In the genomic region with DNA sequence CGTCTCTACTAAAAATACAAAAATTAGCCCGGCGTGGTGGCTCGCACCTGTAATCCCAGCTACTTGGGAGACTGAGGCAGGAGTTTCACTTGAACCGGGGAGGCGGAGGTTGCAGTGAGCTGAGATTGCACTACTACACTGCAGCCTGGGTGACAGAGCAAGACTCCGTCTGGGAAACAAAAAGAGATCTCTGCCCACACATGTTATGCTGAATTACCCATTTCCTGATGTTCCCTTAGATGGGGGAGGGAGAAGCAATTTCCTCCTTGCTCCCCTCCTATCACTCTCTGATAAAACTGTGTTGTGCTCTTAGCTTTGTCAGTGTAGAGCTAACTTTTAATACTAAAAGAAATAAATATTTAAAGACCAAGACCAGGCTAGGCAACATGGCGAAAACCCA, we compare ENCODE assay signal across 22 cellular contexts.
A peak's percentile ranks its signal among the peaks of the same experiment; 100 is the strongest.
DNase-seq lines count a peak whose midpoint lies in the region; ATAC-seq, FAIRE-seq and TF ChIP-seq lines count a peak whose summit lies in the region.
"Had no signal": no experiment of that assay in that cellular context is flagged by ENCODE, and none has a peak within 500 bp of the region (broad histone marks: within the 10 kb centered on the region; RNA-seq: fewer than 3 reads in every experiment).

No MANE protein-coding gene starts in this region.

- H3K9ac ChIP-seq in mammary epithelial cell (ENCODE audit: insufficient read depth, low read length): no peak overlapping the region
- no peak overlapping the region for H3K9ac ChIP-seq in iPS-20b (ENCODE audit: low read depth, low read length)
- H3K9ac ChIP-seq: BLaER1 treated with 17β-estradiol and CSF1 and Interleukin-3, amounts not matched to agents 10 nM and 100 nM had no signal

- TF ChIP-seq POLR2A in breast epithelium (IDR thresholded peaks at IDR 0.05): no peak
- no peak for TF ChIP-seq POLR2A in gastrocnemius medialis (IDR thresholded peaks at IDR 0.05)

- H2AFZ ChIP-seq in mammary epithelial cell (ENCODE audit: low read depth, low read length): peak overlapping the region; percentile 69

- H3K4me2 ChIP-seq in mammary epithelial cell (ENCODE audit: insufficient read depth, low read depth, low read length): no peak overlapping the region
- H3K4me2 ChIP-seq: BLaER1 treated with 17β-estradiol and CSF1 and Interleukin-3, amounts not matched to agents 10 nM and 100 nM had no signal

- no peaks in the 10 kb centered on the region for H4K20me1 ChIP-seq in mammary epithelial cell (ENCODE audit: insufficient read depth, low read length)
- H4K20me1 ChIP-seq: BLaER1 treated with 17β-estradiol and CSF1 and Interleukin-3, amounts not matched to agents 10 nM and 100 nM had no signal

- H3K36me3 ChIP-seq in mammary epithelial cell (ENCODE audit: insufficient read depth, low read length): no peaks in the 10 kb centered on the region
- no peaks in the 10 kb centered on the region for H3K36me3 ChIP-seq in breast epithelium
- no peaks in the 10 kb centered on the region for H3K36me3 ChIP-seq in bronchial epithelial cell (ENCODE audit: control insufficient read depth, insufficient read depth, low read length)
- H3K36me3 ChIP-seq in iPS-20b (ENCODE audit: insufficient read depth, low read depth, low read length): peaks cover 4% of the 10 kb centered on the region; the same call in 1 of the 2 replicates
- H3K36me3 ChIP-seq in gastrocnemius medialis: no peaks in the 10 kb centered on the region
- H3K36me3 ChIP-seq: BLaER1 treated with 17β-estradiol and CSF1 and Interleukin-3, amounts not matched to agents 10 nM and 100 nM had no signal

- no peak for ATAC-seq in gastrocnemius medialis
- ATAC-seq: HCT116, HepG2, Panc1 had no signal

- 86% methylated on average over 8 of the region's 8 CpGs for WGBS in mammary epithelial cell (ENCODE audit: low coverage, missing lambda C conversion rate)

- CTCF ChIA-PET in mammary epithelial cell (lab: Charles Lee; ENCODE audit: low non-redundant PET) (no interaction called here), GM10248 (lab: Yijun Ruan, JAX) (interaction anchor here (1.6 to 1.8 kb wide), 2 partner anchors 23 to 212 kb away, joined by 4 to 8 read pairs; no protein-coding TSS in a partner anchor)

- H3K4me1 ChIP-seq in mammary epithelial cell (ENCODE audit: insufficient read depth, low read length): peaks cover 4% of the 10 kb centered on the region
- H3K4me1 ChIP-seq in breast epithelium: no peaks in the 10 kb centered on the region
- peaks cover 3% of the 10 kb centered on the region; the same call in 1 of the 2 replicates for H3K4me1 ChIP-seq in iPS-20b (ENCODE audit: insufficient read depth, low read length)
- H3K4me1 ChIP-seq in gastrocnemius medialis: no peaks in the 10 kb centered on the region

- POLR2A ChIA-PET in GM10248 (lab: Yijun Ruan, JAX): no interaction called here

- H3K4me3 ChIP-seq in mammary epithelial cell (replicated peaks in 1 of 3; ENCODE audit: insufficient read depth in 1 of 3, low read depth in 2 of 3, low read length in 3 of 3) (no peak overlapping the region), breast epithelium (no peak overlapping the region), bronchial epithelial cell (ENCODE audit: low read depth, low read length) (no peak overlapping the region), iPS-20b (ENCODE audit: low read length) (no peak overlapping the region), gastrocnemius medialis (no peak overlapping the region)
- H3K4me3 ChIP-seq: BLaER1 treated with 17β-estradiol and CSF1 and Interleukin-3, amounts not matched to agents 10 nM and 100 nM had no signal

- no peak for FAIRE-seq in bronchial epithelial cell (lab: Jason Lieb, UNC)
- FAIRE-seq: D721Med, HepG2 had no signal

- no peaks in the 10 kb centered on the region for H3K9me3 ChIP-seq in mammary epithelial cell (replicated peaks; ENCODE audit: insufficient read depth, low read length)
- H3K9me3 ChIP-seq in breast epithelium: no peaks in the 10 kb centered on the region
- H3K9me3 ChIP-seq in iPS-20b (ENCODE audit: insufficient read depth, low read depth, low read length): no peaks in the 10 kb centered on the region
- no peaks in the 10 kb centered on the region for H3K9me3 ChIP-seq in gastrocnemius medialis
- H3K9me3 ChIP-seq: BLaER1 treated with 17β-estradiol and CSF1 and Interleukin-3, amounts not matched to agents 10 nM and 100 nM had no signal

- H3K27ac ChIP-seq in mammary epithelial cell (ENCODE audit: insufficient read depth, low read depth, low read length): no peak overlapping the region
- no peak overlapping the region for H3K27ac ChIP-seq in breast epithelium
- H3K27ac ChIP-seq in iPS-20b (ENCODE audit: low read length): peak overlapping the region; percentile 59
- no peak overlapping the region for H3K27ac ChIP-seq in gastrocnemius medialis
- H3K27ac ChIP-seq: BLaER1 treated with 17β-estradiol and CSF1 and Interleukin-3, amounts not matched to agents 10 nM and 100 nM had no signal

- no peaks in the 10 kb centered on the region for H3K27me3 ChIP-seq in mammary epithelial cell (ENCODE audit: insufficient read depth, low read length)
- no peaks in the 10 kb centered on the region for H3K27me3 ChIP-seq in breast epithelium
- H3K27me3 ChIP-seq in bronchial epithelial cell (ENCODE audit: control insufficient read depth, insufficient read depth, low read length): no peaks in the 10 kb centered on the region
- H3K27me3 ChIP-seq in iPS-20b (ENCODE audit: insufficient read depth, low read length): no peaks in the 10 kb centered on the region
- no peaks in the 10 kb centered on the region for H3K27me3 ChIP-seq in gastrocnemius medialis
- H3K27me3 ChIP-seq: BLaER1 treated with 17β-estradiol and CSF1 and Interleukin-3, amounts not matched to agents 10 nM and 100 nM had no signal

- no peaks in the 10 kb centered on the region for H3K79me2 ChIP-seq in mammary epithelial cell (ENCODE audit: insufficient read depth, low read length)

- intact Hi-C loops in mammary epithelial cell (cut with micrococcal nuclease): no loop called here
- intact Hi-C loops in breast epithelium (cut with DNase I; ENCODE audit: low total_unique reads): no loop called here
- intact Hi-C loops in gastrocnemius medialis (cut with DNase I; ENCODE audit: low total_unique reads): no loop called here

- TF ChIP-seq CTCF in mammary epithelial cell (conservative IDR thresholded peaks at IDR 0.05 in 1 of 2, IDR thresholded peaks at IDR 0.05 in 1 of 2; ENCODE audit: extremely low read depth in 1 of 2, insufficient read depth in 1 of 2, low read depth in 1 of 2, low read length in 2 of 2): no peak
- TF ChIP-seq CTCF in breast epithelium (IDR thresholded peaks at IDR 0.05): no peak
- TF ChIP-seq CTCF in bronchial epithelial cell (IDR thresholded peaks at IDR 0.05; ENCODE audit: insufficient read depth, low read length, severe bottlenecking): no peak
- no peak for TF ChIP-seq CTCF in gastrocnemius medialis (IDR thresholded peaks at IDR 0.05 in 4 of 5, conservative IDR thresholded peaks at IDR 0.05 in 1 of 5)
- TF ChIP-seq CTCF in GM10248 (IDR thresholded peaks at IDR 0.05; ENCODE audit: control extremely low read depth, extremely low read depth, low read depth, missing control alignments): no peak

- no TSS peak for BruUV-seq in mammary epithelial cell (replicated peaks; lab: Mats Ljungman, UMichigan)

- in situ Hi-C loops in mammary epithelial cell (cut with MboI; ENCODE audit: low sequenced_read_pairs in 2 of 2) (no loop called here), gastrocnemius medialis (cut with MboI; ENCODE audit: low sequenced_read_pairs in 4 of 4) (no loop called here)

- no peak for DNase-seq in mammary epithelial cell
- no peak for DNase-seq in breast epithelium (ENCODE audit: low spot score in 2 of 2)
- DNase-seq in bronchial epithelial cell (ENCODE audit: low read depth): peak; percentile 62
- no peak for DNase-seq in activated CD4-positive, alpha-beta T cell treated with anti-CD3 and anti-CD28 coated beads for 48 hours
- DNase-seq in gastrocnemius medialis: no peak
- no peak for DNase-seq in NCI-H510A (lab: John Stamatoyannopoulos, UW)
- DNase-seq in GM10248 (ENCODE audit: extremely low spot score): no peak
- DNase-seq: 8988T; CD4-positive, alpha-beta T cell; GOT3; NCI-H1092 treated with DMSO at 0.1 percent for 48 hours; NCI-H1436; NCI-H187; NCI-H446 treated with DMSO at 0.1 percent for 48 hours; NCI-H69; SHP77 treated with DMSO at 0.1 percent for 48 hours had no signal

- dilution Hi-C loops in mammary epithelial cell (cut with HindIII; ENCODE audit: low sequenced_read_pairs): no loop called here
